Comparison of ENCODE assay signal across 14 cellular contexts in the genomic region with DNA sequence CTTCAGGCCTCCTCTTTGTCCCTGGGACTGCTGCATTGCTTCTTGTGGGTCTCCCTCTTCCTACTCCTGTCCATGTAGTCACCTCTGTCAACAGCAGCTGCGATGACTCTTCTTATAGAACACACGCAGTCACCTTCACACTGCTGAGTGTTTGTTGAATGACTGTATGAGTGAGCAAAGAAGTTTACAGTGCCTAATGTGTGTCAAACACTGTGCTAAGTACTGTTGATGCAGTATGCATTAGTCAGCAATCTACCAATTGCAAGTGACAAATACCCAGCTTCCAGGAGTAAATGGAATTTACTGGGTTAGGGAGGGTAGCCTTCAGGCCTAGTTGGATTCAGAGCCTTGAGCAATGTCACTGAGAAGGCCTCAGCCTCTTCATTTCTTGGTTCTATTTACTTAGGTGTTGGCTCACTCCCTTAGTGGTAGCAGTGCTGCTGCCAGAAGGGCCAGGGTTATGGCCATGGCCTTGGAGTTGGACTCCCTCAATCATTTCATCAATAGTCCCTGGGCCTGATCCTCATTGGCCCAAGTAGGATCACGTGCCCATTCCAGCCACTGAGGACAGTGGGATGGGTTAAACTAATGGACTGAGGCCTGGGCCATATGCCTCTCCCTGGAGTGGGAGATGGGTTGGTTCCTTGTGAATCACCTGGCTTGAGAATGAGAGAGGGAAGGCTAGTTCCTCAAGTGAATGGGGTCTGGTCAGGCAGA.
DNase-seq lines count a peak whose midpoint lies in the region; ATAC-seq and TF ChIP-seq lines count a peak whose summit lies in the region.
"Had no signal": no experiment of that assay in that cellular context is flagged by ENCODE, and none has a peak within 500 bp of the region (broad histone marks: within the 10 kb centered on the region; RNA-seq: fewer than 3 reads in every experiment).

No MANE protein-coding gene starts in this region.

- TF ChIP-seq CTCF in epithelial cell of esophagus (IDR thresholded peaks at IDR 0.05; ENCODE audit: insufficient read depth, low read depth, low read length, missing control alignments) (no peak), omental fat pad (IDR thresholded peaks at IDR 0.05) (no peak)

- no peak overlapping the region for H3K4me3 ChIP-seq in epithelial cell of esophagus (ENCODE audit: low read length)
- H3K4me3 ChIP-seq: esophagus squamous epithelium had no signal

- ATAC-seq in omental fat pad (ENCODE audit: low FRiP score) (no peak), HG02623 (IDR thresholded peaks at IDR 0.05; ENCODE audit: unreplicated experiment) (no peak)

- peak; percentile 55 for DNase-seq in EH (ENCODE audit: low read depth)
- peak; percentile 73 for DNase-seq in RKO (ENCODE audit: low spot score)
- peak; percentile 27 for DNase-seq in epithelial cell of esophagus (ENCODE audit: low read depth)
- DNase-seq in omental fat pad (ENCODE audit: low spot score) = peak; percentile 13
- DNase-seq in DMS79 treated with DMSO at 0.1 percent for 48 hours (lab: John Stamatoyannopoulos, UW) = no peak
- DNase-seq in stimulated activated CD4-positive, alpha-beta T cell treated with anti-CD3 and anti-CD28 coated beads, Interleukin-2, amount 100 ng/mL, for 24 hours = no peak
- DNase-seq in iPS-NIHi11 (ENCODE audit: low spot score) = no peak
- DNase-seq: C1 segment of cervical spinal cord, esophagus squamous epithelium, GDM1, NCI-H1694, NCI-H69, SHP77 treated with DMSO at 0.1 percent for 48 hours had no signal

Comparison
In these comparisons a context has a peak if more than half of its experiments do, and no peak if none do; other contexts are left out.
1. DNase-seq: peak in EH (single experiment), RKO (single experiment), epithelial cell of esophagus (single experiment) and omental fat pad (single experiment); none in DMS79 treated with DMSO at 0.1 percent for 48 hours (single experiment), stimulated activated CD4-positive, alpha-beta T cell treated with anti-CD3 and anti-CD28 coated beads, Interleukin-2, amount 100 ng/mL, for 24 hours (0 of 2) and iPS-NIHi11 (single experiment).